1 cellular context compared by ENCODE assay signal in genomic region chr5:10631597-10631996, GRCh38.
TF ChIP-seq lines count a peak whose summit lies in the region.

No MANE protein-coding gene starts in this region.

TF ChIP-seq in GM23338, 12 proteins besides CTCF, POLR2A, EP300 and RAD21 (continued from another document):
- TF ChIP-seq REST (IDR thresholded peaks at IDR 0.05; ENCODE audit: unreplicated experiment) = no peak
